In genomic region chr19:19488041-19488874, GRCh38 we compare ENCODE assay signal across 1 cellular context.
TF ChIP-seq lines count a peak whose summit lies in the region.

No MANE protein-coding gene starts in this region.

TF ChIP-seq in H1, 55 proteins besides CTCF, POLR2A, EP300 and RAD21:
- TF ChIP-seq TCF12 (IDR thresholded peaks at IDR 0.05; ENCODE audit: low read depth, low read length): no peak
- no peak for TF ChIP-seq TBP (IDR thresholded peaks at IDR 0.05; ENCODE audit: low read depth, low read length)
- TF ChIP-seq TEAD4 (IDR thresholded peaks at IDR 0.05; ENCODE audit: low read depth, low read length): no peak; the same call in 1 of the 2 replicates
- no peak for TF ChIP-seq RNF2 (IDR thresholded peaks at IDR 0.05; ENCODE audit: borderline replicate concordance, low read depth, low read length, missing control alignments, poor library complexity, severe bottlenecking)
- TF ChIP-seq SP4 (IDR thresholded peaks at IDR 0.05; ENCODE audit: low read length): no peak
- no peak; the same call in 1 of the 2 replicates for TF ChIP-seq CREB1 (IDR thresholded peaks at IDR 0.05)
- TF ChIP-seq FOSL1 (IDR thresholded peaks at IDR 0.05; ENCODE audit: insufficient read depth, low read depth, low read length): no peak
- no peak for TF ChIP-seq ZNF274 (IDR thresholded peaks at IDR 0.05; ENCODE audit: borderline replicate concordance, extremely low read depth, low read length)
- TF ChIP-seq SIX5 (IDR thresholded peaks at IDR 0.05; ENCODE audit: low read depth, low read length): no peak
- no peak for TF ChIP-seq CHD1 (IDR thresholded peaks at IDR 0.05; ENCODE audit: low read depth, low read length)
- TF ChIP-seq CBX5 (IDR thresholded peaks at IDR 0.05; ENCODE audit: low read depth, low read length): no peak
- no peak for TF ChIP-seq YY1 (IDR thresholded peaks at IDR 0.05; ENCODE audit: low read depth, low read length)
- TF ChIP-seq CTBP2 (IDR thresholded peaks at IDR 0.05; ENCODE audit: borderline replicate concordance, insufficient read depth, insufficient read length, low read length): no peak
- TF ChIP-seq MAFK (IDR thresholded peaks at IDR 0.05; ENCODE audit: low read depth, low read length): no peak
- TF ChIP-seq CEBPB (IDR thresholded peaks at IDR 0.05; ENCODE audit: low read depth, low read length): no peak
- no peak for TF ChIP-seq SIN3A (conservative IDR thresholded peaks at IDR 0.05 in 1 of 2, IDR thresholded peaks at IDR 0.05 in 1 of 2; ENCODE audit: low read depth in 1 of 2, low read length in 2 of 2)
- no peak for TF ChIP-seq ASH2L (IDR thresholded peaks at IDR 0.05; ENCODE audit: low read length)
- no peak for TF ChIP-seq POU5F1 (IDR thresholded peaks at IDR 0.05; ENCODE audit: low read depth, low read length)
